Comparison of ENCODE assay signal across 8 cellular contexts in genomic region chr3:24522155-24522579, GRCh38. TPM values are rescaled to one million over a fixed set of nuclear protein-coding genes. Genes with fewer than 3 reads are reported as not detected.
A peak's percentile ranks its signal among the peaks of the same experiment; 100 is the strongest.
DNase-seq lines count a peak whose midpoint lies in the region; ATAC-seq, FAIRE-seq and TF ChIP-seq lines count a peak whose summit lies in the region.
"Had no signal": no experiment of that assay in that cellular context is flagged by ENCODE, and none has a peak within 500 bp of the region (broad histone marks: within the 10 kb centered on the region; RNA-seq: fewer than 3 reads in every experiment).

No MANE protein-coding gene starts in this region.

- peak; percentile 26 to 27 for ATAC-seq in natural killer cell treated with Interleukin-12 subunit alpha and Interleukin-12 subunit beta and Interleukin-15 and Interleukin-18, amount 100 ng/mL, for 72 hours
- ATAC-seq in activated CD4-positive, CD25-positive, alpha-beta regulatory T cell treated with anti-CD3 and anti-CD28 coated beads, Interleukin-2, amount 50 U/mL, for 24 hours, result no peak

- no peaks in the 10 kb centered on the region for H3K9me3 Mint-ChIP-seq in natural killer cell treated with Interleukin-12 subunit alpha and Interleukin-12 subunit beta and Interleukin-15 and Interleukin-18, amount 100 ng/mL, for 72 hours

- H3K36me3 ChIP-seq in vagina, result no peaks in the 10 kb centered on the region

- no peak for FAIRE-seq in D721Med (lab: Jason Lieb, UNC)

- peaks cover 6% of the 10 kb centered on the region for H3K4me1 ChIP-seq in vagina

- peak; percentile 15 for DNase-seq in SK-N-DZ (ENCODE audit: low spot score)
- no peak for DNase-seq in fibroblast of villous mesenchyme (ENCODE audit: low read depth)
- DNase-seq in natural killer cell treated with Interleukin-12 subunit alpha and Interleukin-12 subunit beta and Interleukin-15 and Interleukin-18, amount 100 ng/mL, for 72 hours (ENCODE audit: low spot score), result no peak
- DNase-seq in vagina (ENCODE audit: extremely low spot score in 2 of 2), result no peak
- no peak for DNase-seq in D721Med (ENCODE audit: insufficient read length, low spot score)
- no peak for DNase-seq in OCI-M2 (lab: John Stamatoyannopoulos, UW; ENCODE audit: unreplicated experiment)
- DNase-seq: NCI-H524 treated with DMSO at 0.1 percent for 48 hours had no signal

- no peak overlapping the region for H3K4me3 Mint-ChIP-seq in natural killer cell treated with Interleukin-12 subunit alpha and Interleukin-12 subunit beta and Interleukin-15 and Interleukin-18, amount 100 ng/mL, for 72 hours

- no peaks in the 10 kb centered on the region for H3K9me3 ChIP-seq in vagina

- no peaks in the 10 kb centered on the region for H3K27me3 ChIP-seq in vagina

- intact Hi-C loops in vagina (cut with DNase I), result no loop called here

- H3K4me3 ChIP-seq in fibroblast of villous mesenchyme (ENCODE audit: low read depth, low read length) (peak overlapping the region; percentile 56), vagina (peak overlapping the region; percentile 53 to 82)

- no peak for TF ChIP-seq POLR2A in vagina (IDR thresholded peaks at IDR 0.05)

- peaks cover 6% of the 10 kb centered on the region for H3K36me3 Mint-ChIP-seq in natural killer cell treated with Interleukin-12 subunit alpha and Interleukin-12 subunit beta and Interleukin-15 and Interleukin-18, amount 100 ng/mL, for 72 hours

- peak overlapping the region; percentile 61 for H3K27ac ChIP-seq in vagina

- H3K4me1 Mint-ChIP-seq in natural killer cell treated with Interleukin-12 subunit alpha and Interleukin-12 subunit beta and Interleukin-15 and Interleukin-18, amount 100 ng/mL, for 72 hours (ENCODE audit: low read depth in 2 of 2), result peaks cover 4 to 5% of the 10 kb centered on the region in 2 donors

- H3K27ac Mint-ChIP-seq in natural killer cell treated with Interleukin-12 subunit alpha and Interleukin-12 subunit beta and Interleukin-15 and Interleukin-18, amount 100 ng/mL, for 72 hours, result no peak overlapping the region

- no peak for TF ChIP-seq CTCF in fibroblast of villous mesenchyme (IDR thresholded peaks at IDR 0.05; ENCODE audit: insufficient read depth, low read depth, low read length)
- no peak for TF ChIP-seq CTCF in vagina (IDR thresholded peaks at IDR 0.05)
- TF ChIP-seq CTCF in D721Med (IDR thresholded peaks at IDR 0.05; ENCODE audit: insufficient read depth, missing control alignments), result no peak

- peaks cover 26 to 28% of the 10 kb centered on the region in 2 donors for H3K27me3 Mint-ChIP-seq in natural killer cell treated with Interleukin-12 subunit alpha and Interleukin-12 subunit beta and Interleukin-15 and Interleukin-18, amount 100 ng/mL, for 72 hours

RNA-seq across cellular contexts. Expression of gene THRB, which starts 27.5 kb away (rescaled TPM):
- not detected in 2 replicates for polyA plus RNA-seq in SK-N-DZ (2014; cell fraction: cytosol; rRNA removed)
- not detected in 2 replicates for polyA plus RNA-seq in SK-N-DZ (2014; cell fraction: nucleus; rRNA removed)
- 5.2 and 13.4 TPM in 2 replicates for total RNA-seq in fibroblast of villous mesenchyme
- total RNA-seq in natural killer cell treated with Interleukin-12 subunit alpha and Interleukin-12 subunit beta and Interleukin-15 and Interleukin-18, amount 100 ng/mL, for 72 hours, result under 1 TPM in 1 of 2 donors, not detected in 1; 0.22 TPM
- total RNA-seq in vagina, result 22.8 TPM

Comparison
In these comparisons a context has a peak if more than half of its experiments do, and no peak if none do; other contexts are left out.
1. ATAC-seq: peak in natural killer cell treated with Interleukin-12 subunit alpha and Interleukin-12 subunit beta and Interleukin-15 and Interleukin-18, amount 100 ng/mL, for 72 hours (2 of 2); none in activated CD4-positive, CD25-positive, alpha-beta regulatory T cell treated with anti-CD3 and anti-CD28 coated beads, Interleukin-2, amount 50 U/mL, for 24 hours (0 of 2).